Comparison of ENCODE assay signal across 8 cellular contexts in the genomic region with DNA sequence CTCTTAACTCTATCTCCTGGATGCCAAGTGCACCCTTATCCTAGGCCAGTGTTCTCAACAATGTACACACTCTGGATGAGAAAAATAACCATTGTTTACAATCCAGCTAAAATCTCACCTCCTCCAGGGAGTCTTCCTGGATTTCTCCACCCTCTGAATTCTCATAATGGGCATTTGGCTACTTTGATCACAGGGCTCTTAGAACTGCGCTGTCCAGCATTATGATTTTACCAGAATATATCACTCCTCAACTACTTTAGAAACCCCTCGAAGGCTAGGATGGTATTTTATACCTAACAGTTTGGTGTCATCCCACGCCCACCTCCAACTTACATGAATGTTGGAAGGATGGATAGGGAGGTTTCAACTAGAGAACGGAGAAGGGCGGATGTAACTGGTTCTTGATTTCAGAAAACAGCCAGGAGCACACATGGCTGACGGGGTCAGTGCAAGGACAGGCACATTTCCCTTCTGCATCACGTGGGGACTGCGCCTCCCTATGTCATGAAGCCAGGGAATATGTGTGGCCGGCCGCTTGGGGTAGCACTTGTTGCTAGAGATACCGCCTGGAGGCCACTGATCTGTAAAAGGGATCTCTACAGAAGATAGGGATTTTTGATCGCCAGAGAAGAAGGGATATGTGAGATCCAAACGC. TPM values are rescaled to one million over a fixed set of nuclear protein-coding genes. Genes with fewer than 3 reads are reported as not detected.
DNase-seq lines count a peak whose midpoint lies in the region; ATAC-seq and TF ChIP-seq lines count a peak whose summit lies in the region.

No MANE protein-coding gene starts in this region.

- no peaks in the 10 kb centered on the region for H3K27me3 Mint-ChIP-seq in CD4-positive, CD25-positive, alpha-beta regulatory T cell
- peaks cover 20% of the 10 kb centered on the region for H3K27me3 Mint-ChIP-seq in nephron progenitor cell (ENCODE audit: low read depth, poor library complexity)

- peaks cover 22 to 88% (median 67%) of the 10 kb centered on the region in 4 donors for H3K4me1 Mint-ChIP-seq in CD4-positive, CD25-positive, alpha-beta regulatory T cell
- H3K4me1 Mint-ChIP-seq in nephron progenitor cell: peaks cover 32% of the 10 kb centered on the region

- H3K4me1 ChIP-seq in CD4-positive, CD25-positive, alpha-beta regulatory T cell (ENCODE audit: control insufficient read depth, insufficient read depth, low read length, poor library complexity, severe bottlenecking): peaks cover 80% of the 10 kb centered on the region

- ATAC-seq in CD4-positive, CD25-positive, alpha-beta regulatory T cell (ENCODE audit: low read depth in 2 of 2): no peak
- ATAC-seq in GM21447 (IDR thresholded peaks at IDR 0.05; ENCODE audit: unreplicated experiment): peak; percentile 31
- peak in 1 of 2 donors; percentile 42 for ATAC-seq in activated naive CD4-positive, alpha-beta T cell treated with anti-CD3 and anti-CD28 coated beads, Interleukin-2, amount 50 U/mL, for 72 hours
- ATAC-seq in GM21390 (IDR thresholded peaks at IDR 0.05; ENCODE audit: unreplicated experiment): no peak

- H3K4me3 ChIP-seq in CD4-positive, CD25-positive, alpha-beta regulatory T cell (ENCODE audit: low read depth, low read length): peak overlapping the region; percentile 90

- H3K27me3 ChIP-seq in CD4-positive, CD25-positive, alpha-beta regulatory T cell (ENCODE audit: control insufficient read depth, insufficient read depth, low read length): no peaks in the 10 kb centered on the region

- H3K36me3 ChIP-seq in CD4-positive, CD25-positive, alpha-beta regulatory T cell (ENCODE audit: control insufficient read depth, insufficient read depth, low read length): peaks cover 4% of the 10 kb centered on the region

- H3K9me3 Mint-ChIP-seq in CD4-positive, CD25-positive, alpha-beta regulatory T cell: peaks cover 0 to 3% (median 0%) of the 10 kb centered on the region in 7 donors
- no peaks in the 10 kb centered on the region for H3K9me3 Mint-ChIP-seq in activated naive CD4-positive, alpha-beta T cell treated with anti-CD3 and anti-CD28 coated beads, Interleukin-2, amount 50 U/mL, for 72 hours
- H3K9me3 Mint-ChIP-seq in nephron progenitor cell: no peaks in the 10 kb centered on the region

- no peak for TF ChIP-seq CTCF in nephron progenitor cell (IDR thresholded peaks at IDR 0.05)

- H3K27ac ChIP-seq in CD4-positive, CD25-positive, alpha-beta regulatory T cell (ENCODE audit: insufficient read depth, low read length, poor library complexity, severe bottlenecking): peak overlapping the region; percentile 82

- DNase-seq in CD4-positive, CD25-positive, alpha-beta regulatory T cell: no peak
- DNase-seq in NCI-H2196 treated with DMSO at 0.1 percent for 48 hours (lab: John Stamatoyannopoulos, UW; ENCODE audit: unreplicated experiment) (peak; percentile 59), germinal center (ENCODE audit: low spot score) (peak; percentile 39), nephron progenitor cell (peak; percentile 52)
- DNase-seq in activated naive CD4-positive, alpha-beta T cell treated with anti-CD3 and anti-CD28 coated beads, Interleukin-2, amount 50 U/mL, for 72 hours (ENCODE audit: low spot score in 2 of 2): peak in 1 of 2 donors; percentile 68
- DNase-seq in effector CD8-positive, alpha-beta T cell (lab: John Stamatoyannopoulos, UW): no peak

- H3K27ac Mint-ChIP-seq in CD4-positive, CD25-positive, alpha-beta regulatory T cell: peak overlapping the region; percentile 78 to 98 (median 91)
- peak overlapping the region; percentile 91 to 94 for H3K27ac Mint-ChIP-seq in activated naive CD4-positive, alpha-beta T cell treated with anti-CD3 and anti-CD28 coated beads, Interleukin-2, amount 50 U/mL, for 72 hours
- H3K27ac Mint-ChIP-seq in nephron progenitor cell: peak overlapping the region; percentile 50

- H3K9me3 ChIP-seq in CD4-positive, CD25-positive, alpha-beta regulatory T cell (ENCODE audit: control insufficient read depth in 2 of 2, low read length in 2 of 2): no peaks in the 10 kb centered on the region

- peaks cover 15% of the 10 kb centered on the region for H3K36me3 Mint-ChIP-seq in CD4-positive, CD25-positive, alpha-beta regulatory T cell
- peaks cover under 1 to 28% of the 10 kb centered on the region in 2 donors for H3K36me3 Mint-ChIP-seq in activated naive CD4-positive, alpha-beta T cell treated with anti-CD3 and anti-CD28 coated beads, Interleukin-2, amount 50 U/mL, for 72 hours
- H3K36me3 Mint-ChIP-seq in nephron progenitor cell (ENCODE audit: low read depth): no peaks in the 10 kb centered on the region

- H3K4me3 Mint-ChIP-seq in CD4-positive, CD25-positive, alpha-beta regulatory T cell: peak overlapping the region; percentile 84 to 96 (median 91)
- H3K4me3 Mint-ChIP-seq in nephron progenitor cell: peak overlapping the region; percentile 85

RNA-seq across cellular contexts. Expression of a gene that starts 1.2 kb away (rescaled TPM):
- 45.9 TPM for total RNA-seq in CD4-positive, CD25-positive, alpha-beta regulatory T cell
- polyA plus RNA-seq in CD4-positive, CD25-positive, alpha-beta regulatory T cell: 100 to 1,000 TPM; 150 to 183 (median 164) TPM
- total RNA-seq in activated naive CD4-positive, alpha-beta T cell treated with anti-CD3 and anti-CD28 coated beads, Interleukin-2, amount 50 U/mL, for 72 hours: 10 to 100 TPM; 35.4 to 43.5 TPM

RNA-seq across cellular contexts. Expression of a gene that starts 34.4 kb away (rescaled TPM):
- total RNA-seq in CD4-positive, CD25-positive, alpha-beta regulatory T cell: 32.8 TPM
- polyA plus RNA-seq in CD4-positive, CD25-positive, alpha-beta regulatory T cell: 1 to 10 TPM; 5.3 to 7.6 (median 6.6) TPM
- 10 to 100 TPM; 18.9 to 23.0 TPM for total RNA-seq in activated naive CD4-positive, alpha-beta T cell treated with anti-CD3 and anti-CD28 coated beads, Interleukin-2, amount 50 U/mL, for 72 hours

Comparison
In these comparisons a context has a peak if more than half of its experiments do, and no peak if none do; other contexts are left out.
1. DNase-seq: peak in NCI-H2196 treated with DMSO at 0.1 percent for 48 hours (single experiment), germinal center (single experiment) and nephron progenitor cell (single experiment); none in CD4-positive, CD25-positive, alpha-beta regulatory T cell (0 of 3) and effector CD8-positive, alpha-beta T cell (single experiment).
2. Peak in every context shown above with its lines, with median percentiles within 50 percentile points of each other: H3K27ac Mint-ChIP-seq.